In the genomic region with DNA sequence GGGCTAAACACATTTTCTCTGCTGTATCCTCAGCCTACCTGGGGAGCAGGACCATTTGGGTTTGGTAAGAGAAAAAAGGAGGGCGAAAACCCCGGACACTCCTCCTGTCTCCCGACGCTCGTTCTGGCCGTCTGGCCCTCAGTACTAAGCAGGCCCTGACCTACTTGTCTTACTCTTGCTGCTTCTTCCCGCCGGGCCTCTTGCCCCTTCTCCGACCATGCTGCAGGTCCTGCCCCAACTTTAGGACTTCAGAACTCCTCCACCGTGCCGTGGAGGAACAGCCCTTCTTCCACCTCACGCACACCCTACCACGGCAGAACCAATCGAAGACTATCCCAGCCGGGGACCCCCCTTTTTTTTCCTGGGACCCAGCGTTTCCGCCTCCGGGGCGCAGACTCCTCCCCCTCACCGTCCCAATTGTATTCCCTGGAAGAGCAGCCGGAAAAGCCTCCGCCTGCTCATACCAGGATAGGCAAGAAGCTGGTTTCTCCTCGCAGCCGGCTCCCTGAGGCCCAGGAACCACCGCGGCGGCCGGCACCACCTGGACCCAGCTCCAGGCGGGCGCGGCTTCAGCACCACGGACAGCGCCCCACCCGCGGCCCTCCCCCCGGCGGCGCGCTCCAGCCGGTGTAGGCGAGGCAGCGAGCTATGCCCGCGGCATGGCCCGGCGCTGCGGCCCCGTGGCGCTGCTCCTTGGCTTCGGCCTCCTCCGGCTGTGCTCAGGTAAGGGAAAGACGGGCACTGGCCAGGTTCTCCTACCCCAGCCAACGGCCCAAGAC, we compare ENCODE assay signal across 1 cellular context.
TF ChIP-seq lines count a peak whose summit lies in the region.

TSS of gene CHRNB2 (plus strand) at position 393 of the 779 bp plus-strand sequence. CDS start at position 660, 267 bp downstream.

TF ChIP-seq in K562, 482 proteins besides CTCF, POLR2A, EP300 and RAD21 (continued from another document and continues in another):
- TF ChIP-seq, protein P1, sequence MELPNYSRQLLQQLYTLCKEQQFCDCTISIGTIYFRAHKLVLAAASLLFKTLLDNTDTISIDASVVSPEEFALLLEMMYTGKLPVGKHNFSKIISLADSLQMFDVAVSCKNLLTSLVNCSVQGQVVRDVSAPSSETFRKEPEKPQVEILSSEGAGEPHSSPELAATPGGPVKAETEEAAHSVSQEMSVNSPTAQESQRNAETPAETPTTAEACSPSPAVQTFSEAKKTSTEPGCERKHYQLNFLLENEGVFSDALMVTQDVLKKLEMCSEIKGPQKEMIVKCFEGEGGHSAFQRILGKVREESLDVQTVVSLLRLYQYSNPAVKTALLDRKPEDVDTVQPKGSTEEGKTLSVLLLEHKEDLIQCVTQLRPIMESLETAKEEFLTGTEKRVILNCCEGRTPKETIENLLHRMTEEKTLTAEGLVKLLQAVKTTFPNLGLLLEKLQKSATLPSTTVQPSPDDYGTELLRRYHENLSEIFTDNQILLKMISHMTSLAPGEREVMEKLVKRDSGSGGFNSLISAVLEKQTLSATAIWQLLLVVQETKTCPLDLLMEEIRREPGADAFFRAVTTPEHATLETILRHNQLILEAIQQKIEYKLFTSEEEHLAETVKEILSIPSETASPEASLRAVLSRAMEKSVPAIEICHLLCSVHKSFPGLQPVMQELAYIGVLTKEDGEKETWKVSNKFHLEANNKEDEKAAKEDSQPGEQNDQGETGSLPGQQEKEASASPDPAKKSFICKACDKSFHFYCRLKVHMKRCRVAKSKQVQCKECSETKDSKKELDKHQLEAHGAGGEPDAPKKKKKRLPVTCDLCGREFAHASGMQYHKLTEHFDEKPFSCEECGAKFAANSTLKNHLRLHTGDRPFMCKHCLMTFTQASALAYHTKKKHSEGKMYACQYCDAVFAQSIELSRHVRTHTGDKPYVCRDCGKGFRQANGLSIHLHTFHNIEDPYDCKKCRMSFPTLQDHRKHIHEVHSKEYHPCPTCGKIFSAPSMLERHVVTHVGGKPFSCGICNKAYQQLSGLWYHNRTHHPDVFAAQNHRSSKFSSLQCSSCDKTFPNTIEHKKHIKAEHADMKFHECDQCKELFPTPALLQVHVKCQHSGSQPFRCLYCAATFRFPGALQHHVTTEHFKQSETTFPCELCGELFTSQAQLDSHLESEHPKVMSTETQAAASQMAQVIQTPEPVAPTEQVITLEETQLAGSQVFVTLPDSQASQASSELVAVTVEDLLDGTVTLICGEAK (IDR thresholded peaks at IDR 0.05), result 0 out of 2 replicates have a peak, but pooled peaks have one; percentile 22
- TF ChIP-seq, protein P1 (CRISPR knock-in tag; IDR thresholded peaks at IDR 0.05), result 0 out of 2 replicates have a peak, but pooled peaks have one; percentile 36
- no peak for TF ChIP-seq HNRNPUL1 (IDR thresholded peaks at IDR 0.05; ENCODE audit: low read length)
- 0 out of 4 replicates have a peak, but pooled peaks of 1 of the 2 experiments have one; percentile 48 for TF ChIP-seq KDM4B (IDR thresholded peaks at IDR 0.05; ENCODE audit: borderline replicate concordance in 2 of 2, low read depth in 1 of 2)
- TF ChIP-seq ZNF165 (CRISPR knock-in tag; IDR thresholded peaks at IDR 0.05; ENCODE audit: borderline replicate concordance), result no peak
- TF ChIP-seq ATF6 (CRISPR knock-in tag; IDR thresholded peaks at IDR 0.05), result peak; percentile 46; the same call in 1 of the 2 replicates
- no peak for TF ChIP-seq TCFL5 (CRISPR knock-in tag; conservative IDR thresholded peaks at IDR 0.05)
- TF ChIP-seq KAT7 (CRISPR knock-in tag; IDR thresholded peaks at IDR 0.05; ENCODE audit: borderline replicate concordance), result peak; percentile 70; the same call in 1 of the 2 replicates
- TF ChIP-seq MED1 (CRISPR knock-in tag; IDR thresholded peaks at IDR 0.05; ENCODE audit: borderline replicate concordance), result 0 out of 2 replicates have a peak, but pooled peaks have one; percentile 63
- no peak for TF ChIP-seq ATF3 (IDR thresholded peaks at IDR 0.05)
- TF ChIP-seq ATF3 (CRISPR knock-in tag; conservative IDR thresholded peaks at IDR 0.05), result no peak
- no peak for TF ChIP-seq ZNF561 (CRISPR knock-in tag; conservative IDR thresholded peaks at IDR 0.05)
- TF ChIP-seq ZNF143 (CRISPR knock-in tag; IDR thresholded peaks at IDR 0.05), result 0 out of 2 replicates have a peak, but pooled peaks have one; percentile 51
- peak; percentile 98 for TF ChIP-seq TGIF2 (CRISPR knock-in tag; IDR thresholded peaks at IDR 0.05)
- TF ChIP-seq, protein P2, sequence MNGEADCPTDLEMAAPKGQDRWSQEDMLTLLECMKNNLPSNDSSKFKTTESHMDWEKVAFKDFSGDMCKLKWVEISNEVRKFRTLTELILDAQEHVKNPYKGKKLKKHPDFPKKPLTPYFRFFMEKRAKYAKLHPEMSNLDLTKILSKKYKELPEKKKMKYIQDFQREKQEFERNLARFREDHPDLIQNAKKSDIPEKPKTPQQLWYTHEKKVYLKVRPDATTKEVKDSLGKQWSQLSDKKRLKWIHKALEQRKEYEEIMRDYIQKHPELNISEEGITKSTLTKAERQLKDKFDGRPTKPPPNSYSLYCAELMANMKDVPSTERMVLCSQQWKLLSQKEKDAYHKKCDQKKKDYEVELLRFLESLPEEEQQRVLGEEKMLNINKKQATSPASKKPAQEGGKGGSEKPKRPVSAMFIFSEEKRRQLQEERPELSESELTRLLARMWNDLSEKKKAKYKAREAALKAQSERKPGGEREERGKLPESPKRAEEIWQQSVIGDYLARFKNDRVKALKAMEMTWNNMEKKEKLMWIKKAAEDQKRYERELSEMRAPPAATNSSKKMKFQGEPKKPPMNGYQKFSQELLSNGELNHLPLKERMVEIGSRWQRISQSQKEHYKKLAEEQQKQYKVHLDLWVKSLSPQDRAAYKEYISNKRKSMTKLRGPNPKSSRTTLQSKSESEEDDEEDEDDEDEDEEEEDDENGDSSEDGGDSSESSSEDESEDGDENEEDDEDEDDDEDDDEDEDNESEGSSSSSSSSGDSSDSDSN (IDR thresholded peaks at IDR 0.05; ENCODE audit: borderline replicate concordance in 1 of 2, low read depth in 2 of 2, low read length in 2 of 2), result peak in 1 of 2 experiments; percentile 48; a peak in 1 of 4 replicates
- TF ChIP-seq ELK3 (CRISPR knock-in tag; IDR thresholded peaks at IDR 0.05), result no peak
- no peak for TF ChIP-seq ZNF57 (CRISPR knock-in tag; IDR thresholded peaks at IDR 0.05)
- TF ChIP-seq, protein P3, sequence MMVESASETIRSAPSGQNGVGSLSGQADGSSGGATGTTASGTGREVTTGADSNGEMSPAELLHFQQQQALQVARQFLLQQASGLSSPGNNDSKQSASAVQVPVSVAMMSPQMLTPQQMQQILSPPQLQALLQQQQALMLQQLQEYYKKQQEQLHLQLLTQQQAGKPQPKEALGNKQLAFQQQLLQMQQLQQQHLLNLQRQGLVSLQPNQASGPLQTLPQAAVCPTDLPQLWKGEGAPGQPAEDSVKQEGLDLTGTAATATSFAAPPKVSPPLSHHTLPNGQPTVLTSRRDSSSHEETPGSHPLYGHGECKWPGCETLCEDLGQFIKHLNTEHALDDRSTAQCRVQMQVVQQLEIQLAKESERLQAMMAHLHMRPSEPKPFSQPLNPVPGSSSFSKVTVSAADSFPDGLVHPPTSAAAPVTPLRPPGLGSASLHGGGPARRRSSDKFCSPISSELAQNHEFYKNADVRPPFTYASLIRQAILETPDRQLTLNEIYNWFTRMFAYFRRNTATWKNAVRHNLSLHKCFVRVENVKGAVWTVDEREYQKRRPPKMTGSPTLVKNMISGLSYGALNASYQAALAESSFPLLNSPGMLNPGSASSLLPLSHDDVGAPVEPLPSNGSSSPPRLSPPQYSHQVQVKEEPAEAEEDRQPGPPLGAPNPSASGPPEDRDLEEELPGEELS (CRISPR knock-in tag; IDR thresholded peaks at IDR 0.05; ENCODE audit: borderline replicate concordance), result peak; percentile 95; the same call in 1 of the 2 replicates
- TF ChIP-seq NR2C2 (CRISPR knock-in tag; IDR thresholded peaks at IDR 0.05), result peak; percentile 67
- TF ChIP-seq NR2C2 (tag; IDR thresholded peaks at IDR 0.05), result no peak
- TF ChIP-seq, protein P4, sequence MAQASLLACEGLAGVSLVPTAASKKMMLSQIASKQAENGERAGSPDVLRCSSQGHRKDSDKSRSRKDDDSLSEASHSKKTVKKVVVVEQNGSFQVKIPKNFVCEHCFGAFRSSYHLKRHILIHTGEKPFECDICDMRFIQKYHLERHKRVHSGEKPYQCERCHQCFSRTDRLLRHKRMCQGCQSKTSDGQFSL (CRISPR knock-in tag; IDR thresholded peaks at IDR 0.05), result peak; percentile 73; the same call in 1 of the 2 replicates
- TF ChIP-seq, protein P4 (tag; IDR thresholded peaks at IDR 0.05), result no peak
- peak; percentile 72 for TF ChIP-seq MAX (CRISPR knock-in tag; IDR thresholded peaks at IDR 0.05)
- no peak for TF ChIP-seq U2AF2 (optimal IDR thresholded peaks at IDR 0.05; ENCODE audit: low read depth, low read length)
- 0 out of 2 replicates have a peak, but pooled peaks have one; percentile 47 for TF ChIP-seq SMAD4 (CRISPR knock-in tag; conservative IDR thresholded peaks at IDR 0.05)
- TF ChIP-seq CAMTA2 (CRISPR knock-in tag; conservative IDR thresholded peaks at IDR 0.05), result no peak
- no peak for TF ChIP-seq ZNF586 (CRISPR knock-in tag; conservative IDR thresholded peaks at IDR 0.05)
- TF ChIP-seq RCOR1 (IDR thresholded peaks at IDR 0.05; ENCODE audit: borderline replicate concordance in 1 of 2, low read depth in 2 of 2, low read length in 2 of 2), result peak in 1 of 2 experiments; percentile 69; a peak in 2 of 4 replicates
- peak; percentile 66; the same call in 1 of the 2 replicates for TF ChIP-seq PRMT5 (CRISPR knock-in tag; IDR thresholded peaks at IDR 0.05)
- TF ChIP-seq ZC3H11A (IDR thresholded peaks at IDR 0.05; ENCODE audit: low read depth, low read length), result no peak
- TF ChIP-seq ZNF23 (CRISPR knock-in tag; IDR thresholded peaks at IDR 0.05), result no peak
- no peak for TF ChIP-seq RAD51 (IDR thresholded peaks at IDR 0.05; ENCODE audit: borderline replicate concordance, low read depth)
- TF ChIP-seq NR3C1 (CRISPR knock-in tag; IDR thresholded peaks at IDR 0.05), result peak; percentile 93
- TF ChIP-seq, protein P5, sequence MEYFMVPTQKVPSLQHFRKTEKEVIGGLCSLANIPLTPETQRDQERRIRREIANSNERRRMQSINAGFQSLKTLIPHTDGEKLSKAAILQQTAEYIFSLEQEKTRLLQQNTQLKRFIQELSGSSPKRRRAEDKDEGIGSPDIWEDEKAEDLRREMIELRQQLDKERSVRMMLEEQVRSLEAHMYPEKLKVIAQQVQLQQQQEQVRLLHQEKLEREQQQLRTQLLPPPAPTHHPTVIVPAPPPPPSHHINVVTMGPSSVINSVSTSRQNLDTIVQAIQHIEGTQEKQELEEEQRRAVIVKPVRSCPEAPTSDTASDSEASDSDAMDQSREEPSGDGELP (CRISPR knock-in tag; IDR thresholded peaks at IDR 0.05; ENCODE audit: borderline replicate concordance), result peak; percentile 85
- no peak for TF ChIP-seq ARID1B (IDR thresholded peaks at IDR 0.05)
